Comparison of ENCODE assay signal across 8 cellular contexts in genomic region chr9:38227061-38227540, GRCh38.
DNase-seq lines count a peak whose midpoint lies in the region; ATAC-seq and TF ChIP-seq lines count a peak whose summit lies in the region.

No MANE protein-coding gene starts in this region.

- peak; percentile 68 for ATAC-seq in GM19351 (IDR thresholded peaks at IDR 0.05; ENCODE audit: unreplicated experiment)
- peak in 3 of 4 donors; percentile 22 to 58 (median 41) for ATAC-seq in heart left ventricle
- ATAC-seq in HG03196 (IDR thresholded peaks at IDR 0.05; ENCODE audit: unreplicated experiment), result no peak

- intact Hi-C loops in activated T-helper 2 cell treated with anti-CD3 and anti-CD28 coated beads, Interferon-gamma antibody, Interleukin-2, Interleukin-4, amounts not matched to agents 10 μg/mL and 5 μg/mL and 100 μg/mL, durations not matched to agents 14 hours and 24 hours and 36 hours (cut with micrococcal nuclease), result no loop called here
- intact Hi-C loops in heart left ventricle (cut with DNase I), result loop anchor here in 1 of 10 donors (5.0 kb wide), 1 partner anchor 35 kb away; no protein-coding TSS in a partner anchor

- H3K4me3 Mint-ChIP-seq in activated T-helper 2 cell treated with anti-CD3 and anti-CD28 coated beads, Interferon-gamma antibody, Interleukin-2, Interleukin-4, amounts not matched to agents 10 μg/mL and 5 μg/mL and 100 μg/mL, durations not matched to agents 14 hours and 24 hours and 36 hours (ENCODE audit: low read depth), result no peak overlapping the region

- H4K20me1 ChIP-seq in smooth muscle cell (ENCODE audit: low read depth), result no peaks in the 10 kb centered on the region

- H3K9ac ChIP-seq in smooth muscle cell (ENCODE audit: low read depth), result peak overlapping the region; percentile 58

- H3K27ac ChIP-seq in RWPE1 (no peak overlapping the region), heart left ventricle (no peak overlapping the region), smooth muscle cell (ENCODE audit: low read depth) (peak overlapping the region; percentile 83)

- H3K36me3 ChIP-seq in MG63 (no peaks in the 10 kb centered on the region), heart left ventricle (no peaks in the 10 kb centered on the region), smooth muscle cell (ENCODE audit: low read depth) (no peaks in the 10 kb centered on the region)

- no peaks in the 10 kb centered on the region for H3K36me3 Mint-ChIP-seq in activated T-helper 2 cell treated with anti-CD3 and anti-CD28 coated beads, Interferon-gamma antibody, Interleukin-2, Interleukin-4, amounts not matched to agents 10 μg/mL and 5 μg/mL and 100 μg/mL, durations not matched to agents 14 hours and 24 hours and 36 hours (ENCODE audit: low read depth)

- H3K9me3 ChIP-seq in MG63 (no peaks in the 10 kb centered on the region), heart left ventricle (no peaks in the 10 kb centered on the region), smooth muscle cell (replicated peaks; ENCODE audit: low read depth) (no peaks in the 10 kb centered on the region)

- no peaks in the 10 kb centered on the region for H3F3A ChIP-seq in smooth muscle cell (ENCODE audit: low read depth)

- WGBS in heart left ventricle, 4 donors, result 5 to 15% (median 7%) methylated on average over 11 to 12 of the region's 12 CpGs
- 2% methylated on average over 10 of the region's 12 CpGs for WGBS in smooth muscle cell (ENCODE audit: low lambda C conversion rate)

- H3K9me3 Mint-ChIP-seq in activated T-helper 2 cell treated with anti-CD3 and anti-CD28 coated beads, Interferon-gamma antibody, Interleukin-2, Interleukin-4, amounts not matched to agents 10 μg/mL and 5 μg/mL and 100 μg/mL, durations not matched to agents 14 hours and 24 hours and 36 hours, result no peaks in the 10 kb centered on the region

- peaks cover 4% of the 10 kb centered on the region for H3K27me3 Mint-ChIP-seq in activated T-helper 2 cell treated with anti-CD3 and anti-CD28 coated beads, Interferon-gamma antibody, Interleukin-2, Interleukin-4, amounts not matched to agents 10 μg/mL and 5 μg/mL and 100 μg/mL, durations not matched to agents 14 hours and 24 hours and 36 hours (ENCODE audit: low read depth)

- peak; percentile 53 for DNase-seq in AG10803 (ENCODE audit: low read depth)
- DNase-seq in MG63, result peak; percentile 75
- peak; percentile 83 for DNase-seq in RWPE1 (ENCODE audit: low spot score)
- DNase-seq in activated T-helper 2 cell treated with anti-CD3 and anti-CD28 coated beads, Interferon-gamma antibody, Interleukin-2, Interleukin-4, amounts not matched to agents 10 μg/mL and 5 μg/mL and 100 μg/mL, durations not matched to agents 14 hours and 24 hours and 36 hours (ENCODE audit: low spot score), result peak; percentile 46
- peak; percentile 25 to 66 (median 36) for DNase-seq in heart left ventricle
- DNase-seq in smooth muscle cell (lab: John Stamatoyannopoulos, UW; ENCODE audit: unreplicated experiment), result peak; percentile 35

- H3K4me1 ChIP-seq in heart left ventricle (peaks cover 0 to 11% (median 0%) of the 10 kb centered on the region in 12 donors), smooth muscle cell (ENCODE audit: low read depth) (peaks cover 29% of the 10 kb centered on the region)

- no peak overlapping the region for H2AFZ ChIP-seq in smooth muscle cell (ENCODE audit: low read depth)

- CTCF ChIA-PET in RWPE1 (lab: Yijun Ruan, JAX), result interaction anchor here (0.6 to 1.0 kb wide), 2 partner anchors 445 to 645 kb away, joined by 3 to 4 read pairs; no protein-coding TSS in a partner anchor

- no peak for TF ChIP-seq POLR2A in heart left ventricle (IDR thresholded peaks at IDR 0.05)

- no peaks in the 10 kb centered on the region for H3K79me2 ChIP-seq in smooth muscle cell (ENCODE audit: low read depth)

- TF ChIP-seq CTCF in AG10803 (conservative IDR thresholded peaks at IDR 0.05; ENCODE audit: low read length), result no peak
- no peak for TF ChIP-seq CTCF in RWPE1 (conservative IDR thresholded peaks at IDR 0.05; ENCODE audit: low read depth)
- no peak for TF ChIP-seq CTCF in heart left ventricle (IDR thresholded peaks at IDR 0.05)
- no peak for TF ChIP-seq CTCF in smooth muscle cell (IDR thresholded peaks at IDR 0.05; ENCODE audit: borderline replicate concordance, insufficient read depth, poor library complexity, severe bottlenecking)

- no peak overlapping the region for H3K27ac Mint-ChIP-seq in activated T-helper 2 cell treated with anti-CD3 and anti-CD28 coated beads, Interferon-gamma antibody, Interleukin-2, Interleukin-4, amounts not matched to agents 10 μg/mL and 5 μg/mL and 100 μg/mL, durations not matched to agents 14 hours and 24 hours and 36 hours

- H3K27me3 ChIP-seq in MG63, result no peaks in the 10 kb centered on the region
- H3K27me3 ChIP-seq in heart left ventricle, result peaks cover 0 to 26% (median 0%) of the 10 kb centered on the region in 9 donors
- H3K27me3 ChIP-seq in smooth muscle cell (ENCODE audit: low read depth), result peaks cover 17% of the 10 kb centered on the region

- H3K4me3 ChIP-seq in AG10803 (ENCODE audit: low read length) (no peak overlapping the region), MG63 (no peak overlapping the region), heart left ventricle (no peak overlapping the region), smooth muscle cell (no peak overlapping the region)

- POLR2A ChIA-PET in RWPE1 (lab: Yijun Ruan, JAX; ENCODE audit: low non-redundant PET), result interaction anchor here (0.5 to 0.6 kb wide), 2 partner anchors 10 to 88 kb away, joined by 3 read pairs; no protein-coding TSS in a partner anchor

- peaks cover 14% of the 10 kb centered on the region for H3K4me1 Mint-ChIP-seq in activated T-helper 2 cell treated with anti-CD3 and anti-CD28 coated beads, Interferon-gamma antibody, Interleukin-2, Interleukin-4, amounts not matched to agents 10 μg/mL and 5 μg/mL and 100 μg/mL, durations not matched to agents 14 hours and 24 hours and 36 hours (ENCODE audit: low read depth)

- H3K4me2 ChIP-seq in smooth muscle cell, result peak overlapping the region; percentile 82
